Comparison of ENCODE assay signal across 39 cellular contexts in genomic region chr5:100682625-100683024, GRCh38.
"Had no signal": no experiment of that assay in that cellular context is flagged by ENCODE, and none has a peak within 500 bp of the region (broad histone marks: within the 10 kb centered on the region; RNA-seq: fewer than 3 reads in every experiment).

No MANE protein-coding gene starts in this region.

- ATAC-seq: activated naive CD4-positive, alpha-beta T cell treated with anti-CD3 and anti-CD28 coated beads, Interleukin-2, amount 50 U/mL, for 72 hours; activated naive CD8-positive, alpha-beta T cell treated with anti-CD3 and anti-CD28 coated beads, Interleukin-2, amount 50 U/mL, for 24 hours; activated T-cell treated with anti-CD3 and anti-CD28 coated beads, Interleukin-2, amount 50 U/mL, for 4 hours; activated T-cell treated with anti-CD3 and anti-CD28 coated beads, Interleukin-2, amount 50 U/mL, for 72 hours; activated T-helper 17 cell treated with anti-CD3 and anti-CD28 coated beads, Interleukin-2, amount 50 U/mL, for 72 hours; body of pancreas had no signal

- DNase-seq: activated effector memory CD4-positive, alpha-beta T cell treated with anti-CD3 and anti-CD28 coated beads, Interleukin-2, amount 50 U/mL, for 16 hours; activated effector memory CD4-positive, alpha-beta T cell treated with Interleukin-2 at 50 U/mL for 16 hours; activated gamma-delta T cell; activated gamma-delta T cell treated with Interleukin-2 at 50 U/mL for 16 hours; activated naive CD4-positive, alpha-beta T cell treated with anti-CD3 and anti-CD28 coated beads for 36 hours; activated naive CD4-positive, alpha-beta T cell treated with anti-CD3 and anti-CD28 coated beads, Interleukin-2, amount 10 ng/mL, durations not matched to agents 7 days and 5 days; activated naive CD4-positive, alpha-beta T cell treated with anti-CD3 and anti-CD28 coated beads, Interleukin-2, amount 50 U/mL, for 16 hours; activated naive CD4-positive, alpha-beta T cell treated with Interleukin-2 at 50 U/mL for 16 hours; activated naive CD8-positive, alpha-beta T cell treated with anti-CD3 and anti-CD28 coated beads for 36 hours; activated naive CD8-positive, alpha-beta T cell treated with anti-CD3 and anti-CD28 coated beads, Interleukin-2, amount 10 ng/mL, durations not matched to agents 7 days and 5 days; activated naive CD8-positive, alpha-beta T cell treated with anti-CD3 and anti-CD28 coated beads, Interleukin-2, amount 50 U/mL, for 24 hours; activated T-cell treated with anti-CD3 and anti-CD28 coated beads, Interleukin-2, amount 50 U/mL, for 1 hour; activated T-cell treated with anti-CD3 and anti-CD28 coated beads, Interleukin-2, amount 50 U/mL, for 24 hours; activated T-cell treated with anti-CD3 and anti-CD28 coated beads, Interleukin-2, amount 50 U/mL, for 4 hours; activated T-cell treated with anti-CD3 and anti-CD28 coated beads, Interleukin-2, amount 50 U/mL, for 48 hours; activated T-cell treated with anti-CD3 and anti-CD28 coated beads, Interleukin-2, amount 50 U/mL, for 72 hours; adrenal gland; amniotic stem cell; amygdala; anterior cingulate cortex; aorta; body of pancreas; brain microvascular endothelial cell; caudate nucleus; central memory CD4-positive, alpha-beta T cell; cerebellar nuclear complex had no signal

- H3K27ac ChIP-seq: adrenal gland, ascending aorta, body of pancreas, brain microvascular endothelial cell, breast epithelium, cardiac muscle cell had no signal

- H3K27me3 ChIP-seq: adrenal gland, ascending aorta, body of pancreas, brain microvascular endothelial cell, breast epithelium, cardiac muscle cell had no signal

- H3K36me3 ChIP-seq: adrenal gland, ascending aorta, brain microvascular endothelial cell, breast epithelium, cardiac muscle cell had no signal

- H3K4me1 Mint-ChIP-seq: activated naive CD4-positive, alpha-beta T cell treated with anti-CD3 and anti-CD28 coated beads, Interleukin-2, amount 10 ng/mL, durations not matched to agents 7 days and 5 days; activated naive CD4-positive, alpha-beta T cell treated with anti-CD3 and anti-CD28 coated beads, Interleukin-2, amount 50 U/mL, for 24 hours; activated naive CD8-positive, alpha-beta T cell treated with anti-CD3 and anti-CD28 coated beads for 36 hours; activated naive CD8-positive, alpha-beta T cell treated with anti-CD3 and anti-CD28 coated beads, Interleukin-2, amount 10 ng/mL, durations not matched to agents 7 days and 5 days; activated naive CD8-positive, alpha-beta T cell treated with anti-CD3 and anti-CD28 coated beads, Interleukin-2, amount 50 U/mL, for 24 hours; activated T-helper 17 cell treated with anti-CD3 and anti-CD28 coated beads, Interleukin-2, amount 50 U/mL, for 72 hours; brain; central memory CD8-positive, alpha-beta T cell had no signal

- H3K27me3 Mint-ChIP-seq: activated naive CD4-positive, alpha-beta T cell treated with anti-CD3 and anti-CD28 coated beads, Interleukin-2, amount 10 ng/mL, durations not matched to agents 7 days and 5 days; activated naive CD8-positive, alpha-beta T cell; activated naive CD8-positive, alpha-beta T cell treated with anti-CD3 and anti-CD28 coated beads for 36 hours; activated naive CD8-positive, alpha-beta T cell treated with anti-CD3 and anti-CD28 coated beads, Interleukin-2, amount 10 ng/mL, durations not matched to agents 7 days and 5 days; activated naive CD8-positive, alpha-beta T cell treated with anti-CD3 and anti-CD28 coated beads, Interleukin-2, amount 50 U/mL, for 24 hours; activated T-cell treated with anti-CD3 and anti-CD28 coated beads, Interleukin-2, amount 50 U/mL, for 24 hours; activated T-helper 17 cell treated with anti-CD3 and anti-CD28 coated beads, Interleukin-2, amount 50 U/mL, for 72 hours; central memory CD8-positive, alpha-beta T cell had no signal

- H3K4me3 ChIP-seq: adrenal gland, ascending aorta, body of pancreas, breast epithelium, cardiac muscle cell had no signal

- H3K27ac Mint-ChIP-seq: activated naive CD4-positive, alpha-beta T cell treated with anti-CD3 and anti-CD28 coated beads for 36 hours; activated naive CD4-positive, alpha-beta T cell treated with anti-CD3 and anti-CD28 coated beads, Interleukin-2, amount 10 ng/mL, durations not matched to agents 7 days and 5 days; activated naive CD4-positive, alpha-beta T cell treated with anti-CD3 and anti-CD28 coated beads, Interleukin-2, amount 50 U/mL, for 24 hours; activated naive CD4-positive, alpha-beta T cell treated with anti-CD3 and anti-CD28 coated beads, Interleukin-2, amount 50 U/mL, for 72 hours; activated naive CD8-positive, alpha-beta T cell; activated naive CD8-positive, alpha-beta T cell treated with anti-CD3 and anti-CD28 coated beads for 36 hours; activated naive CD8-positive, alpha-beta T cell treated with anti-CD3 and anti-CD28 coated beads, Interleukin-2, amount 10 ng/mL, durations not matched to agents 7 days and 5 days; activated naive CD8-positive, alpha-beta T cell treated with anti-CD3 and anti-CD28 coated beads, Interleukin-2, amount 50 U/mL, for 24 hours; activated T-cell treated with anti-CD3 and anti-CD28 coated beads, Interleukin-2, amount 50 U/mL, for 24 hours; activated T-cell treated with anti-CD3 and anti-CD28 coated beads, Interleukin-2, amount 50 U/mL, for 72 hours; activated T-helper 1 cell treated with anti-CD3 and anti-CD28 coated beads, Interleukin-12 subunit alpha, Interleukin-12 subunit beta, Interleukin-2, Interleukin-4 antibody, amounts not matched to agents 30 ng/mL and 10 ng/mL and 1 ng/mL, durations not matched to agents 14 hours and 24 hours and 36 hours; activated T-helper 17 cell treated with anti-CD3 and anti-CD28 coated beads, Interleukin-2, amount 50 U/mL, for 72 hours; activated T-helper 2 cell treated with anti-CD3 and anti-CD28 coated beads, Interferon-gamma antibody, Interleukin-2, Interleukin-4, amounts not matched to agents 10 μg/mL and 5 μg/mL and 100 μg/mL, durations not matched to agents 14 hours and 24 hours and 36 hours; brain had no signal

- H3K4me1 ChIP-seq: adrenal gland, ascending aorta, body of pancreas, breast epithelium had no signal

- H3K4me3 Mint-ChIP-seq: activated naive CD4-positive, alpha-beta T cell treated with anti-CD3 and anti-CD28 coated beads for 36 hours; activated naive CD4-positive, alpha-beta T cell treated with anti-CD3 and anti-CD28 coated beads, Interleukin-2, amount 10 ng/mL, durations not matched to agents 7 days and 5 days; activated naive CD4-positive, alpha-beta T cell treated with anti-CD3 and anti-CD28 coated beads, Interleukin-2, amount 50 U/mL, for 24 hours; activated naive CD8-positive, alpha-beta T cell; activated naive CD8-positive, alpha-beta T cell treated with anti-CD3 and anti-CD28 coated beads for 36 hours; activated naive CD8-positive, alpha-beta T cell treated with anti-CD3 and anti-CD28 coated beads, Interleukin-2, amount 10 ng/mL, durations not matched to agents 7 days and 5 days; activated naive CD8-positive, alpha-beta T cell treated with anti-CD3 and anti-CD28 coated beads, Interleukin-2, amount 50 U/mL, for 24 hours; activated T-cell treated with anti-CD3 and anti-CD28 coated beads, Interleukin-2, amount 50 U/mL, for 24 hours; activated T-cell treated with anti-CD3 and anti-CD28 coated beads, Interleukin-2, amount 50 U/mL, for 4 hours; activated T-cell treated with anti-CD3 and anti-CD28 coated beads, Interleukin-2, amount 50 U/mL, for 72 hours; activated T-helper 1 cell treated with anti-CD3 and anti-CD28 coated beads, Interleukin-12 subunit alpha, Interleukin-12 subunit beta, Interleukin-2, Interleukin-4 antibody, amounts not matched to agents 30 ng/mL and 10 ng/mL and 1 ng/mL, durations not matched to agents 14 hours and 24 hours and 36 hours; activated T-helper 17 cell treated with anti-CD3 and anti-CD28 coated beads, Interleukin-2, amount 50 U/mL, for 72 hours; brain; central memory CD8-positive, alpha-beta T cell had no signal

- FAIRE-seq: astrocyte, bronchial epithelial cell had no signal

- H3K36me3 Mint-ChIP-seq: activated naive CD4-positive, alpha-beta T cell treated with anti-CD3 and anti-CD28 coated beads, Interleukin-2, amount 10 ng/mL, durations not matched to agents 7 days and 5 days; activated naive CD8-positive, alpha-beta T cell treated with anti-CD3 and anti-CD28 coated beads, Interleukin-2, amount 10 ng/mL, durations not matched to agents 7 days and 5 days had no signal
